In the genomic region with DNA sequence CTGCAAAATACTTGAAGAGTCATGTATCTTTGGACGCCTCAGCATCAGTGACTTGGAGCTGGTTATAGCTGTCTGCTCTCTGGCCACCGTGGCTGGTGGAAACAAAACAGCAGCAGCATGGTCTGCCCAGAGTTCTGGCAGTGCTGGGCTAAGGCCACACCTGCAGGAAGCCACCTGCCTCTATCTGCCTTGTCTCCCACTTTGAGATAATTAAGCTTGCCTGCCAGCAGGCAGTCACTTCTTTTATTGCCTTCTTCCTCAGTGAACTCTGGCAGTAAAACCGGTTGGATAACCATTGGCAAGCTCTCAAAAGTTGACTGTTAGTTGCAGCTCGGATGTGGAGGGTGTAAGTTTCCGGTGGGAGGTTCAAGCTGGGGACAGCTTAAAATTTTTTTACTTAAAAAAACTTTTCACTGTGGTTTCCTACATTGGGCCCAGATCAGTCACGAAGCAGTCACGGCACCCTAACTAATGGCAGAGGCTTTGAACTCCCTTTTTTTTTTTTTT, we compare ENCODE assay signal across 1 cellular context.
TF ChIP-seq lines count a peak whose summit lies in the region.

No MANE protein-coding gene starts in this region.

TF ChIP-seq in K562, 482 proteins besides CTCF, POLR2A, EP300 and RAD21 (continued from another document):
- TF ChIP-seq ZNF384 (IDR thresholded peaks at IDR 0.05; ENCODE audit: low read depth, low read length) = 0 out of 2 replicates have a peak, but pooled peaks have one; percentile 13
